ENCODE assay signal across 8 cellular contexts in genomic region chr20:3174442-3175263, GRCh38. TPM values are rescaled to one million over a fixed set of nuclear protein-coding genes. Genes with fewer than 3 reads are reported as not detected.
A peak's percentile ranks its signal among the peaks of the same experiment; 100 is the strongest.
DNase-seq lines count a peak whose midpoint lies in the region; ATAC-seq and TF ChIP-seq lines count a peak whose summit lies in the region.

No MANE protein-coding gene starts in this region.

- peak overlapping the region; percentile 82 for H3K4me3 ChIP-seq in BLaER1
- peak overlapping the region; percentile 88 for H3K4me3 ChIP-seq in LNCaP clone FGC (ENCODE audit: low read depth, low read length)
- peak overlapping the region; percentile 78 to 83 (median 79) for H3K4me3 ChIP-seq in breast epithelium
- H3K4me3 ChIP-seq in mesodermal cell (ENCODE audit: extremely low read depth, insufficient read depth, low read length, poor library complexity, severe bottlenecking), result peak overlapping the region; percentile 67

- TF ChIP-seq CTCF in LNCaP clone FGC (IDR thresholded peaks at IDR 0.05; ENCODE audit: control insufficient read depth, extremely low read depth, insufficient read depth) (no peak), breast epithelium (IDR thresholded peaks at IDR 0.05) (no peak)

- WGBS in mesodermal cell (ENCODE audit: insufficient coverage in 2 of 2), 2 experiments, result 12 to 13% methylated on average over 3 to 4 of the region's 13 CpGs

- H4K20me1 ChIP-seq in BLaER1, result peaks cover 55% of the 10 kb centered on the region

- H3K27ac ChIP-seq in BLaER1, result no peak overlapping the region
- peak overlapping the region; percentile 75 to 85 for H3K27ac ChIP-seq in breast epithelium
- peak overlapping the region; percentile 92 for H3K27ac ChIP-seq in mesodermal cell (ENCODE audit: low read depth, low read length, severe bottlenecking)

- no peaks in the 10 kb centered on the region for H3K36me3 ChIP-seq in BLaER1
- H3K36me3 ChIP-seq in breast epithelium, result no peaks in the 10 kb centered on the region
- no peaks in the 10 kb centered on the region for H3K36me3 ChIP-seq in mesodermal cell (ENCODE audit: control insufficient read depth, insufficient read depth, low read length)

- intact Hi-C loops in breast epithelium (cut with DNase I; ENCODE audit: low total_unique reads), result no loop called here

- H3K9me3 ChIP-seq in BLaER1, result no peaks in the 10 kb centered on the region
- H3K9me3 ChIP-seq in breast epithelium, result no peaks in the 10 kb centered on the region
- H3K9me3 ChIP-seq in mesodermal cell (ENCODE audit: control insufficient read depth, low read length), result no peaks in the 10 kb centered on the region

- ATAC-seq in GM19328 (IDR thresholded peaks at IDR 0.05; ENCODE audit: unreplicated experiment) (no peak), HG02970 (IDR thresholded peaks at IDR 0.05; ENCODE audit: low FRiP score, unreplicated experiment) (no peak)

- peak overlapping the region; percentile 98 for H3K4me2 ChIP-seq in BLaER1

- DNase-seq in LNCaP clone FGC (ENCODE audit: low read depth) (no peak), breast epithelium (ENCODE audit: low spot score in 2 of 2) (no peak), MV-4-11 (lab: John Stamatoyannopoulos, UW) (no peak)
- DNase-seq in stimulated activated naive CD4-positive, alpha-beta T cell (lab: John Stamatoyannopoulos, UW), result no peak

- no peak overlapping the region for H3K9ac ChIP-seq in BLaER1

- no peak for TF ChIP-seq POLR2A in breast epithelium (IDR thresholded peaks at IDR 0.05)

- H3K4me1 ChIP-seq in BLaER1, result peaks cover 14% of the 10 kb centered on the region
- peaks cover 0 to 4% of the 10 kb centered on the region in 2 donors for H3K4me1 ChIP-seq in breast epithelium
- H3K4me1 ChIP-seq in mesodermal cell (ENCODE audit: control insufficient read depth, insufficient read depth, low read length, poor library complexity, severe bottlenecking), result peaks cover 3% of the 10 kb centered on the region

- H3K27me3 ChIP-seq in BLaER1 (peaks cover 52% of the 10 kb centered on the region), breast epithelium (no peaks in the 10 kb centered on the region)

RNA-seq across cellular contexts. Expression of gene LZTS3, which starts 1.3 kb away (rescaled TPM):
- total RNA-seq in breast epithelium, result 10 to 100 TPM in 2 of 3 donors, 1 to 10 TPM in 1; 9.3 to 12.1 (median 11.3) TPM
- polyA plus RNA-seq in mesodermal cell (2013, experiment 1 of 2), result 8.8 TPM
- polyA plus RNA-seq in mesodermal cell (2013, experiment 2 of 2), result 7.7 TPM

RNA-seq across cellular contexts. Expression of gene FASTKD5, which starts 15.0 kb away (rescaled TPM):
- 10 to 100 TPM; 15.4 to 18.3 (median 16.3) TPM for total RNA-seq in breast epithelium
- 10.0 TPM for polyA plus RNA-seq in mesodermal cell (2013, experiment 1 of 2)
- polyA plus RNA-seq in mesodermal cell (2013, experiment 2 of 2), result 10.1 TPM

RNA-seq across cellular contexts. Expression of gene UBOX5, which starts 15.0 kb away (rescaled TPM):
- 1 to 10 TPM; 5.9 to 8.9 (median 6.6) TPM for total RNA-seq in breast epithelium
- 7.4 TPM for polyA plus RNA-seq in mesodermal cell (2013, experiment 1 of 2)
- 6.4 TPM for polyA plus RNA-seq in mesodermal cell (2013, experiment 2 of 2)

RNA-seq across cellular contexts. Expression of gene DDRGK1, which starts 29.8 kb away (rescaled TPM):
- 10 to 100 TPM; 87.1 to 91.8 (median 89.8) TPM for total RNA-seq in breast epithelium
- polyA plus RNA-seq in mesodermal cell (2013, experiment 1 of 2), result 29.8 TPM
- polyA plus RNA-seq in mesodermal cell (2013, experiment 2 of 2), result 25.4 TPM

RNA-seq across cellular contexts. Expression of gene ITPA, which starts 34.6 kb away (rescaled TPM):
- total RNA-seq in breast epithelium, result 10 to 100 TPM; 35.2 to 43.6 (median 39.1) TPM
- polyA plus RNA-seq in mesodermal cell (2013, experiment 1 of 2), result 36.5 TPM
- 29.2 TPM for polyA plus RNA-seq in mesodermal cell (2013, experiment 2 of 2)
